In genomic region chr2:17867133-17867532, GRCh38 we compare ENCODE assay signal across 24 cellular contexts. TPM values are rescaled to one million over a fixed set of nuclear protein-coding genes. Genes with fewer than 3 reads are reported as not detected.
DNase-seq lines count a peak whose midpoint lies in the region; ATAC-seq and TF ChIP-seq lines count a peak whose summit lies in the region.
"Had no signal": no experiment of that assay in that cellular context is flagged by ENCODE, and none has a peak within 500 bp of the region (broad histone marks: within the 10 kb centered on the region; RNA-seq: fewer than 3 reads in every experiment).

No MANE protein-coding gene starts in this region.

- H3K36me3 ChIP-seq in neuronal stem cell (replicated peaks in 1 of 2; ENCODE audit: control insufficient read depth in 2 of 2, insufficient read depth in 2 of 2, low read length in 2 of 2): no peaks in the 10 kb centered on the region
- H3K36me3 ChIP-seq: MG63, Peyer's patch, SJCRH30 had no signal

- no peak for ATAC-seq in HG03354 (IDR thresholded peaks at IDR 0.05; ENCODE audit: poor library complexity, severe bottlenecking, unreplicated experiment)
- ATAC-seq: CD8-positive, alpha-beta T cell; K562 had no signal

- H3K4ac ChIP-seq in neuronal stem cell (ENCODE audit: low read length): no peak overlapping the region

- H3K4me3 ChIP-seq in epithelial cell of esophagus (ENCODE audit: low read length) (no peak overlapping the region), neuronal stem cell (ENCODE audit: low read length in 2 of 2) (no peak overlapping the region)
- H3K4me3 ChIP-seq: K562, MG63, Peyer's patch, SJCRH30 had no signal

- H3K27me3 ChIP-seq in neuronal stem cell (ENCODE audit: control insufficient read depth in 3 of 3, insufficient read depth in 3 of 3, low read depth in 1 of 3, low read length in 3 of 3): peaks cover 0 to 3% (median 0%) of the 10 kb centered on the region in 3 experiments
- H3K27me3 ChIP-seq: MG63, Peyer's patch, SJCRH30 had no signal

- H3K23ac ChIP-seq in neuronal stem cell (ENCODE audit: low read depth, low read length, poor library complexity): no peak overlapping the region

- H3K9ac ChIP-seq in neuronal stem cell (ENCODE audit: low read depth, low read length, poor library complexity): peak overlapping the region; percentile 47

- H3K14ac ChIP-seq in neuronal stem cell (ENCODE audit: low read length): no peak overlapping the region

- no peak for TF ChIP-seq CTCF in epithelial cell of esophagus (IDR thresholded peaks at IDR 0.05; ENCODE audit: insufficient read depth, low read depth, low read length, missing control alignments)

- H2BK120ac ChIP-seq in neuronal stem cell (ENCODE audit: low read depth, low read length): no peak overlapping the region

- peak overlapping the region; percentile 39 for H3K18ac ChIP-seq in neuronal stem cell (ENCODE audit: low read length)

- DNase-seq in DMS53 (lab: John Stamatoyannopoulos, UW) (peak; percentile 48), NCI-H2227 (lab: John Stamatoyannopoulos, UW; ENCODE audit: unreplicated experiment) (peak; percentile 35), epithelial cell of esophagus (ENCODE audit: low read depth) (peak; percentile 31), neuronal stem cell (ENCODE audit: low spot score) (no peak), T-helper 2 cell (no peak), putamen (ENCODE audit: low spot score) (no peak)
- DNase-seq: 8988T; AML-193; C1 segment of cervical spinal cord; CD8-positive, alpha-beta T cell; GDM1; H7; HFFc6; MG63; NCI-H1417; NCI-H187; NCI-H2107; NCI-H510A treated with DMSO at 0.1 percent for 48 hours; NCI-H774; NK-92 treated with Interleukin-12 subunit alpha and Interleukin-12 subunit beta, amount 100 ng/mL, for 24 hours; Peyer's patch; SJCRH30 had no signal

- H2BK15ac ChIP-seq in neuronal stem cell (ENCODE audit: low read length): no peak overlapping the region

- H3K4me2 ChIP-seq in neuronal stem cell (ENCODE audit: insufficient read depth, low read length, poor library complexity, severe bottlenecking): no peak overlapping the region

- H3K79me1 ChIP-seq in neuronal stem cell (ENCODE audit: low read depth, low read length): no peaks in the 10 kb centered on the region

- H2AFZ ChIP-seq in neuronal stem cell (ENCODE audit: low read length): no peak overlapping the region

- H2BK5ac ChIP-seq in neuronal stem cell (ENCODE audit: low read length): no peak overlapping the region

- no peak overlapping the region for H2BK12ac ChIP-seq in neuronal stem cell (ENCODE audit: low read length)

- H3K27ac ChIP-seq in neuronal stem cell (replicated peaks; ENCODE audit: low read length): no peak overlapping the region
- H3K27ac ChIP-seq: Peyer's patch, SJCRH30 had no signal

- H3K4me1 ChIP-seq in neuronal stem cell (ENCODE audit: control insufficient read depth in 2 of 2, insufficient read depth in 1 of 2, low read depth in 1 of 2, low read length in 2 of 2): peaks cover 0 to 1% of the 10 kb centered on the region in 2 donors
- H3K4me1 ChIP-seq: Peyer's patch, SJCRH30 had no signal

- no peak overlapping the region for H4K8ac ChIP-seq in neuronal stem cell (ENCODE audit: low read depth, low read length)

- no peak overlapping the region for H4K91ac ChIP-seq in neuronal stem cell (ENCODE audit: low read depth, low read length, poor library complexity)

- no peaks in the 10 kb centered on the region for H3K9me3 ChIP-seq in neuronal stem cell (replicated peaks in 1 of 2; ENCODE audit: control insufficient read depth in 2 of 2, insufficient read depth in 1 of 2, low read depth in 1 of 2, low read length in 2 of 2)
- H3K9me3 ChIP-seq: MG63, Peyer's patch, SJCRH30 had no signal

- no CpG with 5 or more reads among the region's 2 CpGs for WGBS in neuronal stem cell (ENCODE audit: extremely low coverage in 2 of 2, insufficient read length in 2 of 2, insufficient replicate concordance in 1 of 2), 2 donors

- H2AK5ac ChIP-seq in neuronal stem cell (ENCODE audit: low read depth, low read length): no peak overlapping the region

RNA-seq across cellular contexts. Expression of gene KCNS3, which starts 11.3 kb away (rescaled TPM):
- polyA plus RNA-seq in neuronal stem cell (2013, experiment 1 of 2): 6.1 TPM
- 6.3 TPM for polyA plus RNA-seq in neuronal stem cell (2013, experiment 2 of 2)

RNA-seq across cellular contexts. Expression of gene MSGN1, which starts 50.9 kb away (rescaled TPM):
- 0.20 TPM for polyA plus RNA-seq in neuronal stem cell (2013, experiment 1 of 2)
- 0.07 TPM for polyA plus RNA-seq in neuronal stem cell (2013, experiment 2 of 2)
- polyA plus RNA-seq: K562 had no signal

Comparison
In these comparisons a context has a peak if more than half of its experiments do, and no peak if none do; other contexts are left out.
1. DNase-seq: peak in DMS53 (single experiment), NCI-H2227 (single experiment) and epithelial cell of esophagus (single experiment); none in neuronal stem cell (single experiment), T-helper 2 cell (0 of 5) and putamen (single experiment).